ENCODE assay signal across 10 cellular contexts in genomic region chr2:152497481-152498052, GRCh38.
DNase-seq lines count a peak whose midpoint lies in the region; ATAC-seq, FAIRE-seq and TF ChIP-seq lines count a peak whose summit lies in the region.
"Had no signal": no experiment of that assay in that cellular context is flagged by ENCODE, and none has a peak within 500 bp of the region (broad histone marks: within the 10 kb centered on the region; RNA-seq: fewer than 3 reads in every experiment).

No MANE protein-coding gene starts in this region.

- in situ Hi-C loops in GM23248 (cut with MboI): no loop called here

- no peaks in the 10 kb centered on the region for H3K9me2 ChIP-seq in GM23248 (ENCODE audit: insufficient read depth)

- no peak; a peak in 1 of 6 replicates for ATAC-seq in A549
- ATAC-seq in GM21619 (IDR thresholded peaks at IDR 0.05; ENCODE audit: unreplicated experiment): peak; percentile 48
- no peak for ATAC-seq in activated CD4-positive, CD25-positive, alpha-beta regulatory T cell treated with anti-CD3 and anti-CD28 coated beads, Interleukin-2, amount 50 U/mL, for 24 hours
- ATAC-seq: natural killer cell had no signal

- POLR2A ChIA-PET in A549 (lab: Yijun Ruan, JAX): no interaction called here

- H3K27ac ChIP-seq in A549: peak overlapping the region; percentile 57 to 74
- H3K27ac ChIP-seq in GM23248: no peak overlapping the region
- H3K27ac ChIP-seq: BLaER1 had no signal

- no peak overlapping the region for H3K9ac ChIP-seq in GM23248
- H3K9ac ChIP-seq: BLaER1 had no signal

- DNase-seq in A549 (ENCODE audit: low read depth in 1 of 2, low spot score in 1 of 2) (no peak), M059J (ENCODE audit: low read depth) (peak; percentile 94), epithelial cell of proximal tubule (ENCODE audit: low read depth) (peak; percentile 86), GDM1 (lab: John Stamatoyannopoulos, UW) (no peak), foreskin fibroblast (no peak), GM23248 (no peak)
- DNase-seq: natural killer cell had no signal

- peaks cover 56% of the 10 kb centered on the region for H3K4me1 ChIP-seq in A549
- peaks cover 24% of the 10 kb centered on the region for H3K4me1 ChIP-seq in GM23248 (ENCODE audit: insufficient read depth)

- no peak for TF ChIP-seq RAD21 in A549 (conservative IDR thresholded peaks at IDR 0.05 in 1 of 2, IDR thresholded peaks at IDR 0.05 in 1 of 2)

- H3K4me3 ChIP-seq in A549 (no peak overlapping the region), epithelial cell of proximal tubule (ENCODE audit: low read depth, low read length) (no peak overlapping the region), foreskin fibroblast (ENCODE audit: low read depth in 1 of 2, low read length in 2 of 2) (no peak overlapping the region), GM23248 (no peak overlapping the region)
- H3K4me3 ChIP-seq: BLaER1 had no signal

- H3K27me3 ChIP-seq in GM23248 (replicated peaks; ENCODE audit: insufficient read depth): no peaks in the 10 kb centered on the region
- H3K27me3 ChIP-seq: BLaER1 had no signal

- TF ChIP-seq CTCF in A549 (IDR thresholded peaks at IDR 0.05): no peak
- TF ChIP-seq CTCF in epithelial cell of proximal tubule (conservative IDR thresholded peaks at IDR 0.05; ENCODE audit: low read depth, low read length): no peak
- TF ChIP-seq CTCF in foreskin fibroblast (IDR thresholded peaks at IDR 0.05; ENCODE audit: low read depth, low read length): no peak

- H3K4me2 ChIP-seq in A549 (peak overlapping the region; percentile 57), GM23248 (ENCODE audit: unreplicated experiment) (no peak overlapping the region)
- H3K4me2 ChIP-seq: BLaER1 had no signal

- no peaks in the 10 kb centered on the region for H4K20me1 ChIP-seq in GM23248 (ENCODE audit: insufficient read depth)

- H3K36me3 ChIP-seq in GM23248 (ENCODE audit: low read depth): no peaks in the 10 kb centered on the region

- H2AFZ ChIP-seq in GM23248: no peak overlapping the region

- no peak for TF ChIP-seq POLR2A in A549 (IDR thresholded peaks at IDR 0.05; ENCODE audit: low read length)

- 56% methylated on average over 3 of the region's 3 CpGs for WGBS in A549 (ENCODE audit: missing lambda C conversion rate)
- 91 to 95% methylated on average over 3 of the region's 3 CpGs for WGBS in GM23248 (ENCODE audit: low coverage in 1 of 2, low lambda C conversion rate in 2 of 2, missing lambda C conversion rate in 2 of 2), 2 experiments

- FAIRE-seq in A549 (lab: Jason Lieb, UNC): no peak

- peaks cover 10% of the 10 kb centered on the region; the same call in 1 of the 3 replicates for H3K9me3 ChIP-seq in A549
- no peaks in the 10 kb centered on the region for H3K9me3 ChIP-seq in GM23248 (ENCODE audit: low read depth)

- H3K79me2 ChIP-seq in GM23248 (ENCODE audit: insufficient read depth): peaks cover 88% of the 10 kb centered on the region

- TF ChIP-seq EP300 in A549 (IDR thresholded peaks at IDR 0.05): no peak

- CTCF ChIA-PET in A549 (lab: Yijun Ruan, JAX): interaction anchor here (0.6 kb wide), 1 partner anchor 18 kb away, joined by 3 read pairs; no protein-coding TSS in a partner anchor

- H3F3A ChIP-seq in GM23248 (ENCODE audit: insufficient read depth): peaks cover 5% of the 10 kb centered on the region; the same call in 1 of the 2 replicates

TF ChIP-seq in A549, 52 proteins besides CTCF, POLR2A, EP300 and RAD21:
- TF ChIP-seq RCOR1 (IDR thresholded peaks at IDR 0.05; ENCODE audit: low read depth, low read length): no peak
- TF ChIP-seq MAZ (IDR thresholded peaks at IDR 0.05; ENCODE audit: borderline replicate concordance, low read depth, low read length): no peak
- TF ChIP-seq CBX8 (IDR thresholded peaks at IDR 0.05): no peak
- no peak for TF ChIP-seq ZFP36 (IDR thresholded peaks at IDR 0.05; ENCODE audit: borderline replicate concordance, partially characterized antibody)
- TF ChIP-seq ZC3H11A (IDR thresholded peaks at IDR 0.05): no peak
- TF ChIP-seq MYC (IDR thresholded peaks at IDR 0.05; ENCODE audit: borderline replicate concordance, low read length): no peak
- no peak for TF ChIP-seq HEYL (CRISPR knock-in tag; IDR thresholded peaks at IDR 0.05)
- no peak for TF ChIP-seq CBX2 (IDR thresholded peaks at IDR 0.05; ENCODE audit: borderline replicate concordance, low read depth)

Comparison
In these comparisons a context has a peak if more than half of its experiments do, and no peak if none do; other contexts are left out.
1. DNase-seq: peak in M059J (single experiment) and epithelial cell of proximal tubule (single experiment); none in A549 (0 of 2), GDM1 (single experiment), foreskin fibroblast (0 of 2) and GM23248 (single experiment).